Comparison of ENCODE assay signal across 14 cellular contexts in genomic region chr2:176813526-176814179, GRCh38.
"Had no signal": no experiment of that assay in that cellular context is flagged by ENCODE, and none has a peak within 500 bp of the region (broad histone marks: within the 10 kb centered on the region; RNA-seq: fewer than 3 reads in every experiment).

No MANE protein-coding gene starts in this region.

- H3K27me3 Mint-ChIP-seq: activated CD4-positive, alpha-beta T cell treated with anti-CD3 and anti-CD28 coated beads for 36 hours; activated naive CD8-positive, alpha-beta T cell treated with anti-CD3 and anti-CD28 coated beads, Interleukin-2, amount 10 ng/mL, durations not matched to agents 7 days and 5 days; stimulated activated naive CD8-positive, alpha-beta T cell treated with anti-CD3 and anti-CD28 coated beads, Interleukin-15, Interleukin-2, amounts not matched to agents 100 ng/mL and 50 ng/mL, for 24 hours had no signal

- H3K4me3 Mint-ChIP-seq: activated CD4-positive, alpha-beta memory T cell treated with anti-CD3 and anti-CD28 coated beads, Interleukin-2, amount 10 ng/mL, durations not matched to agents 7 days and 5 days; activated CD4-positive, alpha-beta T cell treated with anti-CD3 and anti-CD28 coated beads for 36 hours; activated T-cell treated with anti-CD3 and anti-CD28 coated beads, Interleukin-2, amount 50 U/mL, for 72 hours; memory B cell; neural crest cell; stimulated activated naive CD8-positive, alpha-beta T cell treated with anti-CD3 and anti-CD28 coated beads, Interleukin-15, Interleukin-2, amounts not matched to agents 100 ng/mL and 50 ng/mL, for 24 hours had no signal

- H3K27me3 ChIP-seq: ascending aorta, testis, upper lobe of right lung had no signal

- H3K4me3 ChIP-seq: ascending aorta, left ventricle myocardium inferior, testis, upper lobe of right lung had no signal

- H3K36me3 ChIP-seq: ascending aorta, left ventricle myocardium inferior, upper lobe of right lung had no signal

- H3K9me3 Mint-ChIP-seq: activated CD4-positive, alpha-beta memory T cell treated with anti-CD3 and anti-CD28 coated beads, Interleukin-2, amount 10 ng/mL, durations not matched to agents 7 days and 5 days; activated T-cell treated with anti-CD3 and anti-CD28 coated beads, Interleukin-2, amount 50 U/mL, for 72 hours; memory B cell; neural crest cell; stimulated activated naive CD8-positive, alpha-beta T cell treated with anti-CD3 and anti-CD28 coated beads, Interleukin-15, Interleukin-2, amounts not matched to agents 100 ng/mL and 50 ng/mL, for 24 hours had no signal

- H3K27ac Mint-ChIP-seq: activated CD4-positive, alpha-beta memory T cell treated with anti-CD3 and anti-CD28 coated beads, Interleukin-2, amount 10 ng/mL, durations not matched to agents 7 days and 5 days; activated CD4-positive, alpha-beta T cell treated with anti-CD3 and anti-CD28 coated beads for 36 hours; activated naive CD8-positive, alpha-beta T cell treated with anti-CD3 and anti-CD28 coated beads, Interleukin-2, amount 10 ng/mL, durations not matched to agents 7 days and 5 days; activated T-cell treated with anti-CD3 and anti-CD28 coated beads, Interleukin-2, amount 50 U/mL, for 72 hours; memory B cell; stimulated activated naive CD8-positive, alpha-beta T cell treated with anti-CD3 and anti-CD28 coated beads, Interleukin-15, Interleukin-2, amounts not matched to agents 100 ng/mL and 50 ng/mL, for 24 hours had no signal

- DNase-seq: activated CD4-positive, alpha-beta memory T cell treated with anti-CD3 and anti-CD28 coated beads, Interleukin-2, amount 10 ng/mL, durations not matched to agents 7 days and 5 days; activated CD4-positive, alpha-beta T cell treated with anti-CD3 and anti-CD28 coated beads for 36 hours; activated naive CD8-positive, alpha-beta T cell treated with anti-CD3 and anti-CD28 coated beads, Interleukin-2, amount 10 ng/mL, durations not matched to agents 7 days and 5 days; activated T-cell treated with anti-CD3 and anti-CD28 coated beads, Interleukin-2, amount 50 U/mL, for 72 hours; left ventricle myocardium inferior; stimulated activated CD4-positive, alpha-beta T cell treated with anti-CD3 and anti-CD28 coated beads, Interleukin-15, amount 100 ng/mL, for 24 hours; stimulated activated CD4-positive, alpha-beta T cell treated with anti-CD3 and anti-CD28 coated beads, Interleukin-4, amount 100 ng/mL, for 24 hours; T1000; testis; upper lobe of right lung had no signal

- H3K9me3 ChIP-seq: ascending aorta, left ventricle myocardium inferior, testis, upper lobe of right lung had no signal

- H3K4me1 ChIP-seq: left ventricle myocardium inferior had no signal

- H3K36me3 Mint-ChIP-seq: memory B cell had no signal
